ENCODE assay signal across 1 cellular context in the genomic region with DNA sequence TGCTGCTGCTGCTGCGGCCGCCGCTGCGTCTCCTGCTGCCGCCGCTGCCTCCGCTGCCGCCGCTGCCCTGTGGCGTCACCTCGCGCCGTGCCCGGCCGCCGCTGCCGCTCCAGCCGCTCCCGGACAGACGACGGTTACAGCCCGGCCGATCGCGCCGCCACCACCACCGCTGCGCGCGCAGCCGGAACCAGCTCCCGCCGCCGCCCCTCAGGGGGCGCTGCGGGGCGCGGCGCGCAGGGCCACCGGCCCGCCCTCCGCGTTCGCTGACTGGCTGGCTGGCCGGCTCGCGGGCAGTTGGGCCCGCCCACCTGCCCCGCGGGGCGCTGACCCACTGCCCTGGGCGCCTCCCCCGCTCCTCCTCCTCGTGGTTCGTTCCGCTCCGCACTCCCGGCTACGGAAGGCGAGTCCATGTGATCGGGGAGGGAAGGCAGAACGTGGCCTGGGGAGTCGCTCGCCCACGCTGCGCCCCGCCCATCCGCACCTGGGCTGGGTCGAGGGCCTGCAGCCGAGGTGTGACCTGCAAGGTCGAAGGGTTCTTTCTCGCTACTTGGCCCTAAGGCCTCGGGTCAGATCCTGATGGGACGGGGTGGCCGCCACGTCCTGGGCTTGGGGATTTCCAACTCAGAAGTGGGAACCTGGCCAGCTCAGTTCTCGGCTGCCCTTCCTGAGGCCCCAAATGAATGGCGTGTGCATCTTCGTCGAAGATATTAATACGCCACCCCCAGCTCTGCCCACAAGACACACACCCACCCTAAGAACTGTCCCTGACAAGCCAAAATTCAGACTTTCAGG.
TF ChIP-seq lines count a peak whose summit lies in the region.

A gene (minus strand): TSS at position 185 of the 792 bp plus-strand sequence. CDS start 19,303 bp downstream, outside the sequence.

TF ChIP-seq in HepG2, 621 proteins besides CTCF, POLR2A, EP300 and RAD21 (continued from another document and continues in another):
- TF ChIP-seq GPN1 (CRISPR knock-in tag; IDR thresholded peaks at IDR 0.05; ENCODE audit: borderline replicate concordance) (peak; percentile 95), ZMYM2 (CRISPR knock-in tag; IDR thresholded peaks at IDR 0.05) (peak; percentile 96), HNRNPK (IDR thresholded peaks at IDR 0.05; ENCODE audit: low read depth, low read length, poor library complexity, severe bottlenecking) (no peak), FOXJ3 (CRISPR knock-in tag; IDR thresholded peaks at IDR 0.05; ENCODE audit: borderline replicate concordance) (no peak), ZNF12 (CRISPR knock-in tag; IDR thresholded peaks at IDR 0.05) (peak; percentile 86; the same call in 1 of the 2 replicates), SMAD1 (CRISPR knock-in tag; IDR thresholded peaks at IDR 0.05; ENCODE audit: borderline replicate concordance, low read depth) (peak; percentile 91; the same call in 1 of the 2 replicates), NRL (CRISPR knock-in tag; IDR thresholded peaks at IDR 0.05; ENCODE audit: borderline replicate concordance) (peak; percentile 99), U2AF1 (optimal IDR thresholded peaks at IDR 0.05; ENCODE audit: low read depth, low read length) (peak; percentile 90), MZF1 (CRISPR knock-in tag; IDR thresholded peaks at IDR 0.05; ENCODE audit: borderline replicate concordance) (0 out of 2 replicates have a peak, but pooled peaks have one; percentile 63), MED8 (CRISPR knock-in tag; IDR thresholded peaks at IDR 0.05; ENCODE audit: insufficient replicate concordance) (peak; percentile 92), BHLHE40 (IDR thresholded peaks at IDR 0.05; ENCODE audit: low read length) (peak; percentile 98), HHEX (CRISPR knock-in tag; IDR thresholded peaks at IDR 0.05) (no peak), ZNF121 (CRISPR knock-in tag; IDR thresholded peaks at IDR 0.05) (0 out of 2 replicates have a peak, but pooled peaks have one; percentile 4), NFYC (CRISPR knock-in tag; IDR thresholded peaks at IDR 0.05) (peak; percentile 70), ZNF431 (CRISPR knock-in tag; IDR thresholded peaks at IDR 0.05; ENCODE audit: borderline replicate concordance, low read depth) (peak; percentile 84), GTF2F1 (IDR thresholded peaks at IDR 0.05; ENCODE audit: low read length) (no peak), ZNF383 (CRISPR knock-in tag; IDR thresholded peaks at IDR 0.05; ENCODE audit: borderline replicate concordance) (no peak), EHMT2 (IDR thresholded peaks at IDR 0.05; ENCODE audit: borderline replicate concordance, low read depth, low read length) (no peak), ZNF773 (CRISPR knock-in tag; IDR thresholded peaks at IDR 0.05; ENCODE audit: borderline replicate concordance) (peak; percentile 89; the same call in 1 of the 2 replicates), SP2 (CRISPR knock-in tag; IDR thresholded peaks at IDR 0.05) (peak; percentile 84), ZBTB8A (CRISPR knock-in tag; IDR thresholded peaks at IDR 0.05; ENCODE audit: borderline replicate concordance, low read depth) (peak; percentile 82; the same call in 1 of the 2 replicates), ZBTB7B (CRISPR knock-in tag; IDR thresholded peaks at IDR 0.05) (peak; percentile 90), KDM5B (CRISPR knock-in tag; IDR thresholded peaks at IDR 0.05; ENCODE audit: borderline replicate concordance) (peak; percentile 99), ZNF879 (CRISPR knock-in tag; IDR thresholded peaks at IDR 0.05) (peak; percentile 99), HOXA3 (CRISPR knock-in tag; IDR thresholded peaks at IDR 0.05) (peak; percentile 89)
- TF ChIP-seq, protein P1, sequence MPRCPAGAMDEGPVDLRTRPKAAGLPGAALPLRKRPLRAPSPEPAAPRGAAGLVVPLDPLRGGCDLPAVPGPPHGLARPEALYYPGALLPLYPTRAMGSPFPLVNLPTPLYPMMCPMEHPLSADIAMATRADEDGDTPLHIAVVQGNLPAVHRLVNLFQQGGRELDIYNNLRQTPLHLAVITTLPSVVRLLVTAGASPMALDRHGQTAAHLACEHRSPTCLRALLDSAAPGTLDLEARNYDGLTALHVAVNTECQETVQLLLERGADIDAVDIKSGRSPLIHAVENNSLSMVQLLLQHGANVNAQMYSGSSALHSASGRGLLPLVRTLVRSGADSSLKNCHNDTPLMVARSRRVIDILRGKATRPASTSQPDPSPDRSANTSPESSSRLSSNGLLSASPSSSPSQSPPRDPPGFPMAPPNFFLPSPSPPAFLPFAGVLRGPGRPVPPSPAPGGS (CRISPR knock-in tag; IDR thresholded peaks at IDR 0.05), result peak; percentile 98
- TF ChIP-seq, protein P2, sequence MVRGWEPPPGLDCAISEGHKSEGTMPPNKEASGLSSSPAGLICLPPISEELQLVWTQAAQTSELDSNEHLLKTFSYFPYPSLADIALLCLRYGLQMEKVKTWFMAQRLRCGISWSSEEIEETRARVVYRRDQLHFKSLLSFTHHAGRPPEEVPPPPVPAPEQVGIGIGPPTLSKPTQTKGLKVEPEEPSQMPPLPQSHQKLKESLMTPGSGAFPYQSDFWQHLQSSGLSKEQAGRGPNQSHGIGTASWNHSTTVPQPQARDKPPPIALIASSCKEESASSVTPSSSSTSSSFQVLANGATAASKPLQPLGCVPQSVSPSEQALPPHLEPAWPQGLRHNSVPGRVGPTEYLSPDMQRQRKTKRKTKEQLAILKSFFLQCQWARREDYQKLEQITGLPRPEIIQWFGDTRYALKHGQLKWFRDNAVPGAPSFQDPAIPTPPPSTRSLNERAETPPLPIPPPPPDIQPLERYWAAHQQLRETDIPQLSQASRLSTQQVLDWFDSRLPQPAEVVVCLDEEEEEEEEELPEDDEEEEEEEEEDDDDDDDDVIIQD (CRISPR knock-in tag; IDR thresholded peaks at IDR 0.05; ENCODE audit: low read depth), result peak; percentile 75
- TF ChIP-seq, protein P3, sequence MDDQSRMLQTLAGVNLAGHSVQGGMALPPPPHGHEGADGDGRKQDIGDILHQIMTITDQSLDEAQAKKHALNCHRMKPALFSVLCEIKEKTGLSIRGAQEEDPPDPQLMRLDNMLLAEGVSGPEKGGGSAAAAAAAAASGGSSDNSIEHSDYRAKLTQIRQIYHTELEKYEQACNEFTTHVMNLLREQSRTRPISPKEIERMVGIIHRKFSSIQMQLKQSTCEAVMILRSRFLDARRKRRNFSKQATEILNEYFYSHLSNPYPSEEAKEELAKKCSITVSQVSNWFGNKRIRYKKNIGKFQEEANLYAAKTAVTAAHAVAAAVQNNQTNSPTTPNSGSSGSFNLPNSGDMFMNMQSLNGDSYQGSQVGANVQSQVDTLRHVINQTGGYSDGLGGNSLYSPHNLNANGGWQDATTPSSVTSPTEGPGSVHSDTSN (CRISPR knock-in tag; IDR thresholded peaks at IDR 0.05; ENCODE audit: borderline replicate concordance), result peak; percentile 49; the same call in 1 of the 2 replicates
- TF ChIP-seq, protein P4, sequence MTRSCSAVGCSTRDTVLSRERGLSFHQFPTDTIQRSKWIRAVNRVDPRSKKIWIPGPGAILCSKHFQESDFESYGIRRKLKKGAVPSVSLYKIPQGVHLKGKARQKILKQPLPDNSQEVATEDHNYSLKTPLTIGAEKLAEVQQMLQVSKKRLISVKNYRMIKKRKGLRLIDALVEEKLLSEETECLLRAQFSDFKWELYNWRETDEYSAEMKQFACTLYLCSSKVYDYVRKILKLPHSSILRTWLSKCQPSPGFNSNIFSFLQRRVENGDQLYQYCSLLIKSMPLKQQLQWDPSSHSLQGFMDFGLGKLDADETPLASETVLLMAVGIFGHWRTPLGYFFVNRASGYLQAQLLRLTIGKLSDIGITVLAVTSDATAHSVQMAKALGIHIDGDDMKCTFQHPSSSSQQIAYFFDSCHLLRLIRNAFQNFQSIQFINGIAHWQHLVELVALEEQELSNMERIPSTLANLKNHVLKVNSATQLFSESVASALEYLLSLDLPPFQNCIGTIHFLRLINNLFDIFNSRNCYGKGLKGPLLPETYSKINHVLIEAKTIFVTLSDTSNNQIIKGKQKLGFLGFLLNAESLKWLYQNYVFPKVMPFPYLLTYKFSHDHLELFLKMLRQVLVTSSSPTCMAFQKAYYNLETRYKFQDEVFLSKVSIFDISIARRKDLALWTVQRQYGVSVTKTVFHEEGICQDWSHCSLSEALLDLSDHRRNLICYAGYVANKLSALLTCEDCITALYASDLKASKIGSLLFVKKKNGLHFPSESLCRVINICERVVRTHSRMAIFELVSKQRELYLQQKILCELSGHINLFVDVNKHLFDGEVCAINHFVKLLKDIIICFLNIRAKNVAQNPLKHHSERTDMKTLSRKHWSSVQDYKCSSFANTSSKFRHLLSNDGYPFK (CRISPR knock-in tag; IDR thresholded peaks at IDR 0.05; ENCODE audit: borderline replicate concordance), result peak; percentile 85
- TF ChIP-seq, protein P5, sequence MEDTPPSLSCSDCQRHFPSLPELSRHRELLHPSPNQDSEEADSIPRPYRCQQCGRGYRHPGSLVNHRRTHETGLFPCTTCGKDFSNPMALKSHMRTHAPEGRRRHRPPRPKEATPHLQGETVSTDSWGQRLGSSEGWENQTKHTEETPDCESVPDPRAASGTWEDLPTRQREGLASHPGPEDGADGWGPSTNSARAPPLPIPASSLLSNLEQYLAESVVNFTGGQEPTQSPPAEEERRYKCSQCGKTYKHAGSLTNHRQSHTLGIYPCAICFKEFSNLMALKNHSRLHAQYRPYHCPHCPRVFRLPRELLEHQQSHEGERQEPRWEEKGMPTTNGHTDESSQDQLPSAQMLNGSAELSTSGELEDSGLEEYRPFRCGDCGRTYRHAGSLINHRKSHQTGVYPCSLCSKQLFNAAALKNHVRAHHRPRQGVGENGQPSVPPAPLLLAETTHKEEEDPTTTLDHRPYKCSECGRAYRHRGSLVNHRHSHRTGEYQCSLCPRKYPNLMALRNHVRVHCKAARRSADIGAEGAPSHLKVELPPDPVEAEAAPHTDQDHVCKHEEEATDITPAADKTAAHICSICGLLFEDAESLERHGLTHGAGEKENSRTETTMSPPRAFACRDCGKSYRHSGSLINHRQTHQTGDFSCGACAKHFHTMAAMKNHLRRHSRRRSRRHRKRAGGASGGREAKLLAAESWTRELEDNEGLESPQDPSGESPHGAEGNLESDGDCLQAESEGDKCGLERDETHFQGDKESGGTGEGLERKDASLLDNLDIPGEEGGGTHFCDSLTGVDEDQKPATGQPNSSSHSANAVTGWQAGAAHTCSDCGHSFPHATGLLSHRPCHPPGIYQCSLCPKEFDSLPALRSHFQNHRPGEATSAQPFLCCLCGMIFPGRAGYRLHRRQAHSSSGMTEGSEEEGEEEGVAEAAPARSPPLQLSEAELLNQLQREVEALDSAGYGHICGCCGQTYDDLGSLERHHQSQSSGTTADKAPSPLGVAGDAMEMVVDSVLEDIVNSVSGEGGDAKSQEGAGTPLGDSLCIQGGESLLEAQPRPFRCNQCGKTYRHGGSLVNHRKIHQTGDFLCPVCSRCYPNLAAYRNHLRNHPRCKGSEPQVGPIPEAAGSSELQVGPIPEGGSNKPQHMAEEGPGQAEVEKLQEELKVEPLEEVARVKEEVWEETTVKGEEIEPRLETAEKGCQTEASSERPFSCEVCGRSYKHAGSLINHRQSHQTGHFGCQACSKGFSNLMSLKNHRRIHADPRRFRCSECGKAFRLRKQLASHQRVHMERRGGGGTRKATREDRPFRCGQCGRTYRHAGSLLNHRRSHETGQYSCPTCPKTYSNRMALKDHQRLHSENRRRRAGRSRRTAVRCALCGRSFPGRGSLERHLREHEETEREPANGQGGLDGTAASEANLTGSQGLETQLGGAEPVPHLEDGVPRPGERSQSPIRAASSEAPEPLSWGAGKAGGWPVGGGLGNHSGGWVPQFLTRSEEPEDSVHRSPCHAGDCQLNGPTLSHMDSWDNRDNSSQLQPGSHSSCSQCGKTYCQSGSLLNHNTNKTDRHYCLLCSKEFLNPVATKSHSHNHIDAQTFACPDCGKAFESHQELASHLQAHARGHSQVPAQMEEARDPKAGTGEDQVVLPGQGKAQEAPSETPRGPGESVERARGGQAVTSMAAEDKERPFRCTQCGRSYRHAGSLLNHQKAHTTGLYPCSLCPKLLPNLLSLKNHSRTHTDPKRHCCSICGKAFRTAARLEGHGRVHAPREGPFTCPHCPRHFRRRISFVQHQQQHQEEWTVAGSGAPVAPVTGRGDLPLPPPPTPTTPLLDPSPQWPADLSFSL (CRISPR knock-in tag; IDR thresholded peaks at IDR 0.05), result no peak
- TF ChIP-seq, protein P6, sequence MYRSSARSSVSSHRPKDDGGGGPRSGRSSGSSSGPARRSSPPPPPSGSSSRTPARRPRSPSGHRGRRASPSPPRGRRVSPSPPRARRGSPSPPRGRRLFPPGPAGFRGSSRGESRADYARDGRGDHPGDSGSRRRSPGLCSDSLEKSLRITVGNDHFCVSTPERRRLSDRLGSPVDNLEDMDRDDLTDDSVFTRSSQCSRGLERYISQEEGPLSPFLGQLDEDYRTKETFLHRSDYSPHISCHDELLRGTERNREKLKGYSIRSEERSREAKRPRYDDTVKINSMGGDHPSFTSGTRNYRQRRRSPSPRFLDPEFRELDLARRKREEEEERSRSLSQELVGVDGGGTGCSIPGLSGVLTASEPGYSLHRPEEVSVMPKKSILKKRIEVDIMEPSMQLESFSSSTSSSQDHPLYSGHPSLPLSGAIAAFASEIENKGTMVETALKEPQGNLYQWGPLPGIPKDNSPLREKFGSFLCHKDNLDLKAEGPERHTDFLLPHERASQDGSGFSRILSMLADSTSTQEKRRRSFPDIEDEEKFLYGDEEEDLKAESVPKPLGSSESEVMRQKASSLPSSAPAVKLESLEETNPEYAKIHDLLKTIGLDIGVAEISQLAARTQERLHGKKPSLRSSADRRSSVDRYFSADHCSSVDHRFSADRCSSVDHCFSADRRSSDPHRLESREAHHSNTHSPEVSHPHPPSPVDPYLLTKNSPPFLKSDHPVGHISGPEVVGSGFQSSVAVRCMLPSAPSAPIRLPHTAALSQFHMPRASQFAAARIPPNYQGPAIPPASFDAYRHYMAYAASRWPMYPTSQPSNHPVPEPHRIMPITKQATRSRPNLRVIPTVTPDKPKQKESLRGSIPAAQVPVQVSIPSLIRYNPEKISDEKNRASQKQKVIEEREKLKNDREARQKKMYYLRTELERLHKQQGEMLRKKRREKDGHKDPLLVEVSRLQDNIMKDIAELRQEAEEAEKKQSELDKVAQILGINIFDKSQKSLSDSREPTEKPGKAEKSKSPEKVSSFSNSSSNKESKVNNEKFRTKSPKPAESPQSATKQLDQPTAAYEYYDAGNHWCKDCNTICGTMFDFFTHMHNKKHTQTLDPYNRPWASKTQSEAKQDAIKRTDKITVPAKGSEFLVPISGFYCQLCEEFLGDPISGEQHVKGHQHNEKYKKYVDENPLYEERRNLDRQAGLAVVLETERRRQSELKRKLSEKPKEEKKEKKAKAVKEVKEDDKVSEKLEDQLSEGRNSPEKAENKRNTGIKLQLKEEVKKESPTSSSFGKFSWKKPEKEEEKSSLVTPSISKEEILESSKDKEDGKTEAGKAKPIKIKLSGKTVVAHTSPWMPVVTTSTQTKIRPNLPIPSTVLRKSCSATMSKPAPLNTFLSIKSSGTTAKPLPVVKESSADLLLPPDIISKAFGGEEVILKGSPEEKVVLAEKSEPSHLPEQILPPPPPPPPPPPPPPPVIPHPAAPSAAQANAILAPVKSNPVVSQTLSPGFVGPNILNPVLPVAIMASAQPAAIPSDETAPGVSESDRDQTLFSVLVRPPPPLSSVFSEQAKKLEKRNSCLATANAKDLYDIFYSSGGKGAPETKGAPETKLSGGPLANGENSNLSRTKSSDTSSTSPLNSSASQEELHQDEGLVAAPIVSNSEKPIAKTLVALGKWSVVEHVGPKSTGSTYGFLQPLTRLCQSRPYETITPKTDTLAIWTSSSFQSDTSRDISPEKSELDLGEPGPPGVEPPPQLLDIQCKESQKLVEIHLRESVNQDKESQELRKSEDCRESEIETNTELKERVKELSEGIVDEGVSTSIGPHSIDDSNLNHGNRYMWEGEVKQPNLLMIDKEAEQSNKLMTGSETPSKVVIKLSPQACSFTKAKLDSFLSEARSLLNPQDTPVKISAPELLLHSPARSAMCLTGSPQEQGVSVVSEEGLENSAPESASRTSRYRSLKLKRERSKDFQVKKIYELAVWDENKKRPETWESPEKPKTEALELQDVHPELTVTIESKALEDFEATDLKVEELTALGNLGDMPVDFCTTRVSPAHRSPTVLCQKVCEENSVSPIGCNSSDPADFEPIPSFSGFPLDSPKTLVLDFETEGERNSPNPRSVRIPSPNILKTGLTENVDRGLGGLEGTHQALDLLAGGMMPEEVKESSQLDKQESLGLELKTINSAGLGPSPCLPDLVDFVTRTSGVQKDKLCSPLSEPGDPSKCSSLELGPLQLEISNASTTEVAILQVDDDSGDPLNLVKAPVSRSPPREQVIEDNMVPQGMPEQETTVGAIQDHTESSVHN (CRISPR knock-in tag; IDR thresholded peaks at IDR 0.05), result peak; percentile 98
